Comparison of ENCODE assay signal across 13 cellular contexts in genomic region chr19:16141043-16141442, GRCh38. TPM values are rescaled to one million over a fixed set of nuclear protein-coding genes. Genes with fewer than 3 reads are reported as not detected.
DNase-seq lines count a peak whose midpoint lies in the region; ATAC-seq and TF ChIP-seq lines count a peak whose summit lies in the region.
"Had no signal": no experiment of that assay in that cellular context is flagged by ENCODE, and none has a peak within 500 bp of the region (broad histone marks: within the 10 kb centered on the region; RNA-seq: fewer than 3 reads in every experiment).

No MANE protein-coding gene starts in this region.

- H2AFZ ChIP-seq in HCT116 (ENCODE audit: low read depth, low read length, poor library complexity, severe bottlenecking) = no peak overlapping the region
- no peak overlapping the region for H2AFZ ChIP-seq in OCI-LY1 (ENCODE audit: low read length)

- WGBS in esophagus muscularis mucosa = 78% methylated on average over 1 of the region's 4 CpGs

- no peak for ATAC-seq in HCT116
- ATAC-seq in memory B cell (ENCODE audit: low read depth) = peak; percentile 60
- no peak for ATAC-seq in HG03457 (IDR thresholded peaks at IDR 0.05; ENCODE audit: unreplicated experiment)
- ATAC-seq in activated CD4-positive, CD25-positive, alpha-beta regulatory T cell treated with anti-CD3 and anti-CD28 coated beads, Interleukin-2, amount 50 U/mL, for 24 hours = no peak

- H3K9me3 Mint-ChIP-seq in memory B cell = peaks cover 3% of the 10 kb centered on the region

- TF ChIP-seq CTCF in GM12875 (IDR thresholded peaks at IDR 0.05; ENCODE audit: borderline replicate concordance, insufficient read depth, low read depth, low read length) (peak; percentile 32; the same call in 1 of the 2 replicates), HCT116 (IDR thresholded peaks at IDR 0.05 in 2 of 3, conservative IDR thresholded peaks at IDR 0.05 in 1 of 3; ENCODE audit: borderline replicate concordance in 1 of 3, insufficient read depth in 1 of 3, low read depth in 2 of 3, low read length in 2 of 3) (no peak), OCI-LY1 (IDR thresholded peaks at IDR 0.05; ENCODE audit: low read length) (peak; percentile 45), esophagus muscularis mucosa (IDR thresholded peaks at IDR 0.05) (no peak)

- no peaks in the 10 kb centered on the region for H3K27me3 Mint-ChIP-seq in memory B cell

- no peak for TF ChIP-seq RAD21 in HCT116 (IDR thresholded peaks at IDR 0.05; ENCODE audit: low read depth)

- H3K36me3 Mint-ChIP-seq in memory B cell = peaks cover 11% of the 10 kb centered on the region

- no peaks in the 10 kb centered on the region for H3K27me3 ChIP-seq in HCT116 (ENCODE audit: insufficient read depth, low read length)
- no peaks in the 10 kb centered on the region for H3K27me3 ChIP-seq in OCI-LY1 (ENCODE audit: insufficient read depth, low read length)
- H3K27me3 ChIP-seq in esophagus muscularis mucosa = peaks cover 0 to 15% (median 0%) of the 10 kb centered on the region in 4 donors

- no peaks in the 10 kb centered on the region for H3K36me3 ChIP-seq in HCT116 (ENCODE audit: control insufficient read depth in 1 of 2, insufficient read depth in 2 of 2, low read length in 2 of 2)
- H3K36me3 ChIP-seq in OCI-LY1 (ENCODE audit: insufficient read depth, low read length) = peaks cover 8% of the 10 kb centered on the region; the same call in 1 of the 2 replicates
- H3K36me3 ChIP-seq in esophagus muscularis mucosa = no peaks in the 10 kb centered on the region

- H4K20me1 ChIP-seq in HCT116 (ENCODE audit: insufficient read depth) = no peaks in the 10 kb centered on the region
- no peaks in the 10 kb centered on the region for H4K20me1 ChIP-seq in OCI-LY1 (ENCODE audit: insufficient read depth, low read length)

- peaks cover 5% of the 10 kb centered on the region; the same call in 1 of the 2 replicates for H3K79me2 ChIP-seq in HCT116 (ENCODE audit: insufficient read depth, low read length)
- peaks cover 18% of the 10 kb centered on the region for H3K79me2 ChIP-seq in OCI-LY1 (ENCODE audit: insufficient read depth, low read length)

- H3K4me3 ChIP-seq in GM12875 (ENCODE audit: low read depth, low read length) = no peak overlapping the region
- H3K4me3 ChIP-seq in HCT116 (replicated peaks in 1 of 2; ENCODE audit: low read depth in 1 of 2, low read length in 2 of 2) = no peak overlapping the region
- no peak overlapping the region for H3K4me3 ChIP-seq in OCI-LY1 (ENCODE audit: low read depth, low read length, poor library complexity, severe bottlenecking)
- H3K4me3 ChIP-seq in esophagus muscularis mucosa = no peak overlapping the region

- H3K9me2 ChIP-seq in HCT116 (ENCODE audit: insufficient read depth) (no peaks in the 10 kb centered on the region), OCI-LY1 (ENCODE audit: low read depth, low read length) (no peaks in the 10 kb centered on the region)

- CTCF ChIA-PET in HCT116 (lab: Charles Lee) = no interaction called here

- no TSS peak for BruUV-seq in HCT116 (replicated peaks; lab: Mats Ljungman, UMichigan)

- H3K9me3 ChIP-seq in HCT116 (ENCODE audit: control insufficient read depth in 1 of 2, insufficient read depth in 1 of 2, low read depth in 1 of 2, low read length in 2 of 2) = no peaks in the 10 kb centered on the region
- no peaks in the 10 kb centered on the region for H3K9me3 ChIP-seq in OCI-LY1 (ENCODE audit: low read length)
- H3K9me3 ChIP-seq in esophagus muscularis mucosa = no peaks in the 10 kb centered on the region

- H3K9ac ChIP-seq in HCT116 (ENCODE audit: low read length) = no peak overlapping the region
- H3K9ac ChIP-seq in OCI-LY1 (ENCODE audit: low read length) = no peak overlapping the region

- RAD21 ChIA-PET in HCT116 (lab: Charles Lee; ENCODE audit: low non-redundant PET in 1 of 2, low total read pairs in 2 of 2, uncharacterized antibody in 2 of 2, unreplicated experiment in 2 of 2) = no interaction called here

- DNase-seq in HCT116 (ENCODE audit: low read depth, low spot score) (no peak), memory B cell (ENCODE audit: low spot score in 2 of 2) (peak; percentile 61 to 66), posterior cingulate gyrus (no peak), esophagus muscularis mucosa (ENCODE audit: extremely low spot score) (no peak)
- DNase-seq: cortex of kidney, glutamatergic neuron, substantia nigra had no signal

- peak overlapping the region; percentile 52 for H3K4me3 Mint-ChIP-seq in memory B cell

- TF ChIP-seq EP300 in esophagus muscularis mucosa (IDR thresholded peaks at IDR 0.05) = no peak

- no peak for TF ChIP-seq POLR2A in HCT116 (IDR thresholded peaks at IDR 0.05; ENCODE audit: borderline replicate concordance, extremely low read depth, insufficient read depth, insufficient read length)
- no peak for TF ChIP-seq POLR2A in esophagus muscularis mucosa (IDR thresholded peaks at IDR 0.05; ENCODE audit: low read depth)

- intact Hi-C loops in HCT116 (cut with micrococcal nuclease) = no loop called here
- intact Hi-C loops in posterior cingulate gyrus (cut with DNase I) = no loop called here
- intact Hi-C loops in esophagus muscularis mucosa (cut with DNase I) = no loop called here

- peaks cover 38% of the 10 kb centered on the region for H3K4me1 Mint-ChIP-seq in memory B cell

- no peaks in the 10 kb centered on the region; the same call in 1 of the 2 replicates for H3F3A ChIP-seq in OCI-LY1 (ENCODE audit: insufficient read depth, low read length)

- POLR2A ChIA-PET in HCT116 (lab: Charles Lee) = no interaction called here

- peaks cover 17 to 31% of the 10 kb centered on the region in 2 experiments for H3K4me1 ChIP-seq in HCT116 (ENCODE audit: control insufficient read depth in 1 of 2, insufficient read depth in 2 of 2, low read length in 2 of 2)
- H3K4me1 ChIP-seq in OCI-LY1 (ENCODE audit: insufficient read depth, low read length, severe bottlenecking) = peaks cover 65% of the 10 kb centered on the region
- H3K4me1 ChIP-seq in esophagus muscularis mucosa = no peaks in the 10 kb centered on the region

- H3K27ac Mint-ChIP-seq in memory B cell = peak overlapping the region; percentile 98

- H3K27ac ChIP-seq in HCT116 (ENCODE audit: low read depth, low read length) (no peak overlapping the region), OCI-LY1 (ENCODE audit: low read depth, low read length, poor library complexity, severe bottlenecking) (peak overlapping the region; percentile 92), esophagus muscularis mucosa (replicated peaks in 1 of 4) (no peak overlapping the region)

- no peak overlapping the region for H3K4me2 ChIP-seq in HCT116 (ENCODE audit: low read length)
- H3K4me2 ChIP-seq in OCI-LY1 (ENCODE audit: low read length) = 0 out of 2 replicates have a peak overlapping the region, but pooled peaks have one; percentile 3

TF ChIP-seq in HCT116, 20 proteins besides CTCF, POLR2A, EP300 and RAD21 (continues in another document):
- TF ChIP-seq ZNF274 (IDR thresholded peaks at IDR 0.05; ENCODE audit: low read depth, low read length) = no peak
- no peak for TF ChIP-seq YY1 (IDR thresholded peaks at IDR 0.05; ENCODE audit: extremely low read depth, insufficient replicate concordance, low read depth, low read length)
- peak; percentile 52 for TF ChIP-seq MAX (IDR thresholded peaks at IDR 0.05)
- TF ChIP-seq CBX3 (IDR thresholded peaks at IDR 0.05; ENCODE audit: low read depth) = peak; percentile 38; the same call in 1 of the 2 replicates
- no peak for TF ChIP-seq ATF3 (IDR thresholded peaks at IDR 0.05)
- TF ChIP-seq EZH2phosphoT487 (IDR thresholded peaks at IDR 0.05; ENCODE audit: borderline replicate concordance) = no peak
- no peak for TF ChIP-seq REST (IDR thresholded peaks at IDR 0.05; ENCODE audit: low read depth)

RNA-seq across cellular contexts. Expression of gene HSH2D, which starts 2.4 kb away (rescaled TPM):
- 21.4 TPM for total RNA-seq in HCT116 (2021; ENCODE audit: unreplicated experiment)
- polyA plus RNA-seq in HCT116 (2012) = 25.0 and 30.2 TPM in 2 replicates
- total RNA-seq in esophagus muscularis mucosa = under 1 TPM in 3 of 4 donors, not detected in 1; 0.52 to 0.83 (median 0.75) TPM
- total RNA-seq: SK-MEL-5 had no signal

RNA-seq across cellular contexts. Expression of gene RAB8A, which starts 29.4 kb away (rescaled TPM):
- total RNA-seq in HCT116 (2021; ENCODE audit: unreplicated experiment) (116 TPM), esophagus muscularis mucosa (10 to 100 TPM; 37.9 to 56.4 (median 42.9) TPM)
- 100 and 111 TPM in 2 replicates for polyA plus RNA-seq in HCT116 (2012)

RNA-seq across cellular contexts. Expression of gene CIB3, which starts 32.3 kb away (rescaled TPM):
- total RNA-seq in HCT116 (2021; ENCODE audit: unreplicated experiment) (not detected), esophagus muscularis mucosa (not detected)
- polyA plus RNA-seq in HCT116 (2012) = 0.13 and 0.76 TPM in 2 replicates
- total RNA-seq: M059J, SK-MEL-5 had no signal

RNA-seq across cellular contexts. Expression of gene FAM32A, which starts 44.2 kb away (rescaled TPM):
- 61.3 TPM for total RNA-seq in HCT116 (2021; ENCODE audit: unreplicated experiment)
- polyA plus RNA-seq in HCT116 (2012) = 50.8 and 61.3 TPM in 2 replicates
- total RNA-seq in esophagus muscularis mucosa = 100 to 1,000 TPM in 3 of 4 donors, 10 to 100 TPM in 1; 83.5 to 104 (median 103) TPM

RNA-seq across cellular contexts. Expression of gene AP1M1, which starts 56.7 kb away (rescaled TPM):
- total RNA-seq in HCT116 (2021; ENCODE audit: unreplicated experiment) = 50.0 TPM
- 50.7 and 52.9 TPM in 2 replicates for polyA plus RNA-seq in HCT116 (2012)
- 100 to 1,000 TPM in 2 of 4 donors, 10 to 100 TPM in 2; 63.1 to 115 (median 98.6) TPM for total RNA-seq in esophagus muscularis mucosa

Comparison
In these comparisons a context has a peak if more than half of its experiments do, and no peak if none do; other contexts are left out.
1. CTCF ChIP-seq: peak in GM12875 (single experiment) and OCI-LY1 (single experiment); none in HCT116 (0 of 3) and esophagus muscularis mucosa (0 of 3).
2. DNase-seq: peak in memory B cell (2 of 2); none in HCT116 (single experiment), posterior cingulate gyrus (0 of 10) and esophagus muscularis mucosa (single experiment).
3. RNA of gene HSH2D, which starts 2.4 kb away (total RNA-seq): 21.4 TPM in HCT116 (single experiment); 0.52 to 0.83 TPM in esophagus muscularis mucosa; every median in the first group is over 10 times any median in the second.